9 cellular contexts compared by ENCODE assay signal in genomic region chr4:15906024-15906443, GRCh38. TPM values are rescaled to one million over a fixed set of nuclear protein-coding genes. Genes with fewer than 3 reads are reported as not detected.
A peak's percentile ranks its signal among the peaks of the same experiment; 100 is the strongest.
DNase-seq lines count a peak whose midpoint lies in the region; ATAC-seq, FAIRE-seq and TF ChIP-seq lines count a peak whose summit lies in the region.
"Had no signal": no experiment of that assay in that cellular context is flagged by ENCODE, and none has a peak within 500 bp of the region (broad histone marks: within the 10 kb centered on the region; RNA-seq: fewer than 3 reads in every experiment).

No MANE protein-coding gene starts in this region.

- no peak overlapping the region for H3K27ac ChIP-seq in pancreas

- peak; percentile 39 for DNase-seq in DMS79 treated with DMSO at 0.1 percent for 48 hours (lab: John Stamatoyannopoulos, UW)
- DNase-seq in NCI-H2196 (lab: John Stamatoyannopoulos, UW; ENCODE audit: unreplicated experiment), result peak; percentile 67
- peak; percentile 14 for DNase-seq in fibroblast of pulmonary artery (ENCODE audit: low read depth)
- DNase-seq in pancreas, result peak in 4 of 6 donors; percentile 22 to 62 (median 41)
- no peak for DNase-seq in activated effector memory CD4-positive, alpha-beta T cell treated with Interleukin-2 at 50 U/mL for 16 hours
- no peak for DNase-seq in GM13976 (ENCODE audit: low spot score)
- no peak for DNase-seq in hepatic stellate cell (ENCODE audit: low spot score)

- in situ Hi-C loops in GM13976 (cut with MboI; ENCODE audit: low sequenced_read_pairs, unreplicated experiment), result no loop called here

- WGBS in pancreas, 2 donors, result 47 to 53% methylated on average over 25 of the region's 25 CpGs

- no peak overlapping the region for H3K4me3 ChIP-seq in fibroblast of pulmonary artery (replicated peaks; ENCODE audit: low read depth, low read length)
- peak overlapping the region in 1 of 4 donors; percentile 12 for H3K4me3 ChIP-seq in pancreas

- TF ChIP-seq CTCF in fibroblast of pulmonary artery (IDR thresholded peaks at IDR 0.05; ENCODE audit: low read length, missing control alignments), result no peak
- no peak for TF ChIP-seq CTCF in pancreas (IDR thresholded peaks at IDR 0.05)
- TF ChIP-seq CTCF in GM13976 (IDR thresholded peaks at IDR 0.05; ENCODE audit: borderline replicate concordance, control extremely low read depth, extremely low read depth, insufficient read depth, missing control alignments), result no peak

- no peaks in the 10 kb centered on the region for H3K4me1 ChIP-seq in pancreas

- H3K9me3 ChIP-seq in pancreas, result no peaks in the 10 kb centered on the region

- intact Hi-C loops in pancreas (cut with DNase I), result no loop called here

- FAIRE-seq in pancreas (lab: Jason Lieb, UNC), result no peak
- FAIRE-seq: endothelial cell of umbilical vein had no signal

- H3K27me3 ChIP-seq in pancreas, result no peaks in the 10 kb centered on the region

- ATAC-seq in pancreas, result peak; percentile 61 to 85 (median 81)
- ATAC-seq in GM21528 (IDR thresholded peaks at IDR 0.05; ENCODE audit: low FRiP score, unreplicated experiment), result no peak

- H3K36me3 ChIP-seq in pancreas, result no peaks in the 10 kb centered on the region

RNA-seq across cellular contexts. Expression of gene FGFBP1, which starts 32.5 kb away (rescaled TPM):
- under 1 TPM in 3 of 6 donors, not detected in 3; 0.09 to 0.24 (median 0.12) TPM for total RNA-seq in pancreas
- under 1 TPM; 0.11 to 0.26 TPM for polyA plus RNA-seq in pancreas
- total RNA-seq: endothelial cell of umbilical vein had no signal
- polyA plus RNA-seq: endothelial cell of umbilical vein had no signal

RNA-seq across cellular contexts. Expression of gene FGFBP2, which starts 56.9 kb away (rescaled TPM):
- total RNA-seq in pancreas, result under 1 TPM in 1 of 6 donors, not detected in 5; 0.13 TPM
- under 1 TPM; 0.34 to 0.92 TPM for polyA plus RNA-seq in pancreas
- total RNA-seq: endothelial cell of umbilical vein had no signal
- polyA plus RNA-seq: endothelial cell of umbilical vein had no signal

Comparison
In these comparisons a context has a peak if more than half of its experiments do, and no peak if none do; other contexts are left out.
1. DNase-seq: peak in DMS79 treated with DMSO at 0.1 percent for 48 hours (single experiment), NCI-H2196 (single experiment), fibroblast of pulmonary artery (single experiment) and pancreas (4 of 6); none in activated effector memory CD4-positive, alpha-beta T cell treated with Interleukin-2 at 50 U/mL for 16 hours (single experiment), GM13976 (single experiment) and hepatic stellate cell (single experiment).